8 cellular contexts compared by ENCODE assay signal in genomic region chr15:30992073-30992363, GRCh38. TPM values are rescaled to one million over a fixed set of nuclear protein-coding genes. Genes with fewer than 3 reads are reported as not detected.
DNase-seq lines count a peak whose midpoint lies in the region; ATAC-seq, FAIRE-seq and TF ChIP-seq lines count a peak whose summit lies in the region.

No MANE protein-coding gene starts in this region.

- no peak for TF ChIP-seq EP300 in A549 (IDR thresholded peaks at IDR 0.05)

- ATAC-seq in A549, result peak in 1 of 2 experiments; percentile 50; a peak in 5 of 6 replicates
- no peak for ATAC-seq in GM21786 (IDR thresholded peaks at IDR 0.05; ENCODE audit: unreplicated experiment)

- H3K9me3 ChIP-seq in A549 (no peaks in the 10 kb centered on the region), iPS-18c (ENCODE audit: control insufficient read depth, insufficient read depth, low read length) (peaks cover 3% of the 10 kb centered on the region), stomach smooth muscle (ENCODE audit: control insufficient read depth in 2 of 2, low read length in 2 of 2) (no peaks in the 10 kb centered on the region)

- peaks cover 33% of the 10 kb centered on the region for H3K4me1 Mint-ChIP-seq in activated naive CD8-positive, alpha-beta T cell (ENCODE audit: low read depth)

- no peak for TF ChIP-seq RAD21 in A549 (conservative IDR thresholded peaks at IDR 0.05 in 1 of 2, IDR thresholded peaks at IDR 0.05 in 1 of 2)

- TF ChIP-seq POLR2A in A549 (IDR thresholded peaks at IDR 0.05; ENCODE audit: low read length), result no peak

- peak overlapping the region; percentile 87 for H3K4me3 Mint-ChIP-seq in activated naive CD8-positive, alpha-beta T cell

- no peaks in the 10 kb centered on the region for H3K27me3 Mint-ChIP-seq in activated naive CD8-positive, alpha-beta T cell

- POLR2A ChIA-PET in A549 (lab: Yijun Ruan, JAX), result interaction anchor here (0.6 to 2.2 kb wide), 14 partner anchors 8 to 497 kb away, joined by 3 to 17 read pairs (median 4); no protein-coding TSS in a partner anchor

- H3K9ac ChIP-seq in stomach smooth muscle (ENCODE audit: low read length in 2 of 2), result peak overlapping the region; percentile 92

- 3% methylated on average over 10 of the region's 10 CpGs for WGBS in A549 (ENCODE audit: missing lambda C conversion rate)

- no peaks in the 10 kb centered on the region for H3K27me3 ChIP-seq in H7 (ENCODE audit: control insufficient read depth, insufficient read depth, low read length)
- no peaks in the 10 kb centered on the region for H3K27me3 ChIP-seq in stomach smooth muscle (ENCODE audit: control insufficient read depth in 1 of 2, insufficient read depth in 2 of 2, low read length in 2 of 2)

- FAIRE-seq in A549 (lab: Jason Lieb, UNC), result no peak

- H3K27ac ChIP-seq in A549 (peak overlapping the region; percentile 93 to 96), stomach smooth muscle (ENCODE audit: low read length) (peak overlapping the region; percentile 64)

- no peaks in the 10 kb centered on the region for H3K36me3 ChIP-seq in H7 (replicated peaks; ENCODE audit: control insufficient read depth, insufficient read depth, low read length)
- H3K36me3 ChIP-seq in stomach smooth muscle (ENCODE audit: control insufficient read depth in 2 of 2, insufficient read depth in 2 of 2, low read length in 2 of 2), result peaks cover 1 to 4% of the 10 kb centered on the region in 2 donors

- no peak for TF ChIP-seq CTCF in A549 (IDR thresholded peaks at IDR 0.05)

- DNase-seq in A549 (ENCODE audit: low read depth in 1 of 2, low spot score in 1 of 2), result no peak
- no peak for DNase-seq in H7
- no peak for DNase-seq in NCI-H2029 (lab: John Stamatoyannopoulos, UW)
- DNase-seq in iPS-NIHi11 (ENCODE audit: low spot score), result no peak

- H3K4me3 ChIP-seq in A549, result peak overlapping the region; percentile 78
- peak overlapping the region; percentile 91 for H3K4me3 ChIP-seq in H7 (ENCODE audit: insufficient read depth, low read depth, low read length)
- peak overlapping the region; percentile 82 for H3K4me3 ChIP-seq in iPS-18c (ENCODE audit: insufficient read depth, low read depth, low read length)
- H3K4me3 ChIP-seq in stomach smooth muscle (ENCODE audit: low read length in 2 of 2), result peak overlapping the region; percentile 93 to 95

- peak overlapping the region; percentile 81 for H3K27ac Mint-ChIP-seq in activated naive CD8-positive, alpha-beta T cell

- H3K4me2 ChIP-seq in A549, result peak overlapping the region; percentile 86

- H3K4me1 ChIP-seq in A549 (peaks cover 30% of the 10 kb centered on the region), stomach smooth muscle (ENCODE audit: control insufficient read depth, insufficient read depth, low read length) (peaks cover 4% of the 10 kb centered on the region)

- CTCF ChIA-PET in A549 (lab: Yijun Ruan, JAX), result interaction anchor here (1.2 to 2.1 kb wide), 3 partner anchors 12 to 137 kb away, joined by 3 to 6 read pairs (median 6); no protein-coding TSS in a partner anchor

- peaks cover 3% of the 10 kb centered on the region for H3K36me3 Mint-ChIP-seq in activated naive CD8-positive, alpha-beta T cell

- H3K9me3 Mint-ChIP-seq in activated naive CD8-positive, alpha-beta T cell (ENCODE audit: low read depth), result no peaks in the 10 kb centered on the region

TF ChIP-seq in A549, 52 proteins besides CTCF, POLR2A, EP300 and RAD21:
- no peak for TF ChIP-seq HES2 (IDR thresholded peaks at IDR 0.05)
- no peak for TF ChIP-seq NR3C1 (IDR thresholded peaks at IDR 0.05)
- peak; percentile 42; the same call in 1 of the 2 replicates for TF ChIP-seq HMGXB4 (CRISPR knock-in tag; IDR thresholded peaks at IDR 0.05; ENCODE audit: borderline replicate concordance)
- no peak for TF ChIP-seq RCOR1 (IDR thresholded peaks at IDR 0.05; ENCODE audit: low read depth, low read length)
- no peak for TF ChIP-seq CEBPB (IDR thresholded peaks at IDR 0.05)
- no peak for TF ChIP-seq KDM1A (IDR thresholded peaks at IDR 0.05; ENCODE audit: low read depth)
- TF ChIP-seq CHD2 (IDR thresholded peaks at IDR 0.05; ENCODE audit: low read length, partially characterized antibody), result no peak
- peak; percentile 27; the same call in 1 of the 2 replicates for TF ChIP-seq PHF8 (IDR thresholded peaks at IDR 0.05; ENCODE audit: borderline replicate concordance, low read depth)
- no peak for TF ChIP-seq TFCP2L1 (CRISPR knock-in tag; IDR thresholded peaks at IDR 0.05)
- TF ChIP-seq RFX5 (IDR thresholded peaks at IDR 0.05), result no peak
- TF ChIP-seq HOXB5 (CRISPR knock-in tag; IDR thresholded peaks at IDR 0.05), result no peak
- TF ChIP-seq ZFP36 (IDR thresholded peaks at IDR 0.05; ENCODE audit: borderline replicate concordance, partially characterized antibody), result no peak
- no peak for TF ChIP-seq PBX3 (IDR thresholded peaks at IDR 0.05)

RNA-seq across cellular contexts. Expression of gene MTMR10, which starts 0.6 kb away (rescaled TPM):
- polyA plus RNA-seq in A549 (2011; rRNA removed) (19.3 and 23.1 TPM in 2 replicates), A549 (2017; fragmentation: RNase III; extraction: RNeasy Plus Mini Kit Qiagen cat#74134 plus additional on column Dnase treatment) (11.5 to 11.9 TPM (median 11.6 TPM) in 3 replicates)
- polyA plus RNA-seq in A549 (2012; cell fraction: cytosol; rRNA removed), result 4.1 and 5.1 TPM in 2 replicates
- polyA plus RNA-seq in A549 (2012; cell fraction: nucleus; rRNA removed), result 3.7 and 5.8 TPM in 2 replicates
- polyA minus RNA-seq in A549 (2011; rRNA and poly(A)+ RNA removed), result 12.2 and 13.2 TPM in 2 replicates
- total RNA-seq in H7 (2014; rRNA removed; shearing (Covaris generic)), result 10.5 and 11.0 TPM in 2 replicates
